8 cellular contexts compared by ENCODE assay signal in the genomic region with DNA sequence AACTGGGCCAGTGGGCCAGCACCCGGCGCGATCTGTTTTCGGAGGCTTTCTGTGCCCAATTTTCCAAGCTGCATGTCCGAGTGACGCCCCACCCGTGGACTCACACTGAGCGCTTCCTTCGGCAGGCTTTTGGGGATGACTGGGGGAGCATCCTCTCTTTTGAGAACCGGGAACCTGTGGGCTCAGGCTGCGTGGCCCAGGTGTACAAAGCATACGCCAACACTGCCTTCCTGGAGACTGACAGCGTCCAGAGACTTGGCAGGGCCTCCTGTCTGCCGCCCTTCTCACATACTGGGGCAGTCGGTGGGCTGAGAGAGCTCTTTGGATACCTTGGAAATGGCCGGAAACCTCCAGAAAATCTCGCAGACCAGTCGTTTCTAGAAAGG. TPM values are rescaled to one million over a fixed set of nuclear protein-coding genes. Genes with fewer than 3 reads are reported as not detected.
DNase-seq lines count a peak whose midpoint lies in the region; ATAC-seq and TF ChIP-seq lines count a peak whose summit lies in the region.

No MANE protein-coding gene starts in this region.

- H3K4me1 ChIP-seq in psoas muscle: peaks cover 32% of the 10 kb centered on the region

- peak; percentile 3 to 27 (median 20) for ATAC-seq in psoas muscle
- ATAC-seq in HG03280 (IDR thresholded peaks at IDR 0.05; ENCODE audit: unreplicated experiment): no peak

- DNase-seq in DMS79 (lab: John Stamatoyannopoulos, UW) (peak; percentile 24), fibroblast of villous mesenchyme (ENCODE audit: low read depth) (no peak), psoas muscle (no peak), NCI-H1417 (lab: John Stamatoyannopoulos, UW) (no peak), DMS114 treated with DMSO at 0.1 percent for 48 hours (lab: John Stamatoyannopoulos, UW; ENCODE audit: unreplicated experiment) (no peak)
- no peak for DNase-seq in stimulated activated CD4-positive, alpha-beta T cell treated with anti-CD3 and anti-CD28 coated beads, Interleukin-1b, Interleukin-23, amount 100 ng/mL, for 48 hours

- intact Hi-C loops in psoas muscle (cut with DNase I): loop anchor here in 1 of 2 donors (10.0 kb wide), 1 partner anchor 341 kb away; a partner anchor contains a TSS

- WGBS in psoas muscle, 3 donors: 25 to 43% (median 27%) methylated on average over 18 of the region's 18 CpGs

- H3F3A ChIP-seq in SU-DHL-6 (ENCODE audit: insufficient read depth): peaks cover 31% of the 10 kb centered on the region

- H3K36me3 ChIP-seq in SU-DHL-6 (ENCODE audit: low read length) (no peaks in the 10 kb centered on the region), psoas muscle (ENCODE audit: insufficient read depth in 1 of 2, low read depth in 1 of 2) (no peaks in the 10 kb centered on the region)

- H4K20me1 ChIP-seq in SU-DHL-6 (ENCODE audit: low read depth, low read length): no peaks in the 10 kb centered on the region

- H3K9me2 ChIP-seq in SU-DHL-6 (replicated peaks; ENCODE audit: insufficient read depth, low read length): no peaks in the 10 kb centered on the region

- H2AFZ ChIP-seq in SU-DHL-6 (ENCODE audit: low read depth, low read length, severe bottlenecking): peak overlapping the region; percentile 45

- H3K27me3 ChIP-seq in SU-DHL-6 (ENCODE audit: low read length): no peaks in the 10 kb centered on the region
- H3K27me3 ChIP-seq in psoas muscle (ENCODE audit: insufficient read depth in 3 of 3, low read length in 2 of 3): no peaks in the 10 kb centered on the region

- H3K79me2 ChIP-seq in SU-DHL-6 (ENCODE audit: insufficient read depth, low read length): peaks cover 5% of the 10 kb centered on the region; the same call in 1 of the 2 replicates

- H3K4me3 ChIP-seq in SU-DHL-6 (ENCODE audit: insufficient read depth, low read length, poor library complexity, severe bottlenecking) (peak overlapping the region; percentile 64), fibroblast of villous mesenchyme (ENCODE audit: low read depth, low read length) (peak overlapping the region; percentile 71), psoas muscle (peak overlapping the region; percentile 91)

- H3K9me3 ChIP-seq in SU-DHL-6 (ENCODE audit: insufficient read depth, low read length) (no peaks in the 10 kb centered on the region), psoas muscle (no peaks in the 10 kb centered on the region)

- TF ChIP-seq CTCF in SU-DHL-6 (IDR thresholded peaks at IDR 0.05; ENCODE audit: insufficient read depth, low read length, poor library complexity, severe bottlenecking) (no peak), fibroblast of villous mesenchyme (IDR thresholded peaks at IDR 0.05; ENCODE audit: insufficient read depth, low read depth, low read length) (no peak), psoas muscle (IDR thresholded peaks at IDR 0.05) (no peak)

- H3K4me2 ChIP-seq in SU-DHL-6 (ENCODE audit: low read depth, low read length, poor library complexity, severe bottlenecking): peak overlapping the region; percentile 86

- H3K9ac ChIP-seq in SU-DHL-6 (ENCODE audit: low read length): peak overlapping the region; percentile 95

- H3K27ac ChIP-seq in SU-DHL-6 (ENCODE audit: low read depth, low read length): peak overlapping the region; percentile 94
- peak overlapping the region; percentile 77 for H3K27ac ChIP-seq in psoas muscle

RNA-seq across cellular contexts. Expression of a gene that starts 1.0 kb away (rescaled TPM):
- total RNA-seq in fibroblast of villous mesenchyme (12.9 and 20.3 TPM in 2 replicates), psoas muscle (10 to 100 TPM; 10.7 to 18.1 (median 12.4) TPM)
- polyA plus RNA-seq in psoas muscle: 10 to 100 TPM; 12.0 to 26.4 (median 14.2) TPM

RNA-seq across cellular contexts. Expression of a gene that starts 22.7 kb away (rescaled TPM):
- total RNA-seq in fibroblast of villous mesenchyme: 71.8 and 91.1 TPM in 2 replicates
- 100 to 1,000 TPM; 320 to 481 (median 388) TPM for total RNA-seq in psoas muscle
- 100 to 1,000 TPM; 642 to 768 (median 747) TPM for polyA plus RNA-seq in psoas muscle

RNA-seq across cellular contexts. Expression of a gene that starts 33.1 kb away (rescaled TPM):
- total RNA-seq in fibroblast of villous mesenchyme (25.5 and 26.7 TPM in 2 replicates), psoas muscle (1 to 10 TPM; 3.8 to 8.7 (median 6.0) TPM)
- polyA plus RNA-seq in psoas muscle: 1 to 10 TPM; 2.7 to 3.2 (median 2.7) TPM
